ENCODE assay signal across 16 cellular contexts in genomic region chr10:43817368-43817767, GRCh38.
DNase-seq lines count a peak whose midpoint lies in the region; ATAC-seq, FAIRE-seq and TF ChIP-seq lines count a peak whose summit lies in the region.
"Had no signal": no experiment of that assay in that cellular context is flagged by ENCODE, and none has a peak within 500 bp of the region (broad histone marks: within the 10 kb centered on the region; RNA-seq: fewer than 3 reads in every experiment).

No MANE protein-coding gene starts in this region.

- no peak overlapping the region for H3K4me2 ChIP-seq in HepG2 (ENCODE audit: low read depth, low read length)

- ATAC-seq in Right ventricle myocardium superior (ENCODE audit: poor library complexity) = peak; percentile 25
- ATAC-seq in Right ventricle myocardium inferior = no peak
- no peak for ATAC-seq in right cardiac atrium
- no peak for ATAC-seq in HepG2
- ATAC-seq: K562, WTC11 had no signal

- TF ChIP-seq CTCF in transverse colon (IDR thresholded peaks at IDR 0.05) (no peak), GM10266 (IDR thresholded peaks at IDR 0.05; ENCODE audit: control insufficient read depth, insufficient read depth, low read depth, missing control alignments) (no peak), HepG2 (CRISPR knock-in tag; IDR thresholded peaks at IDR 0.05) (no peak)

- H3K27me3 ChIP-seq in right cardiac atrium (ENCODE audit: control insufficient read depth, insufficient read depth) (no peaks in the 10 kb centered on the region), transverse colon (no peaks in the 10 kb centered on the region), HepG2 (ENCODE audit: control insufficient read depth in 1 of 2, insufficient read depth in 2 of 2, low read length in 2 of 2) (no peaks in the 10 kb centered on the region; a peak in 1 of 5 replicates)

- peak overlapping the region; percentile 30 for H3K27ac ChIP-seq in right cardiac atrium (ENCODE audit: low read length)
- H3K27ac ChIP-seq in transverse colon = peak overlapping the region; percentile 37 to 57 (median 53)
- no peak overlapping the region for H3K27ac ChIP-seq in HepG2 (ENCODE audit: extremely low read length, insufficient read depth, low read length)

- H3K79me2 ChIP-seq in HepG2 (ENCODE audit: insufficient read depth, low read length) = no peaks in the 10 kb centered on the region

- in situ Hi-C loops in transverse colon (cut with MboI; ENCODE audit: low pct_ligation_motif_present in 1 of 4, low pct_unique_long_range_greater_than_20kb in 1 of 4, low sequenced_read_pairs in 3 of 4) = no loop called here
- in situ Hi-C loops in HepG2 (cut with HindIII; ENCODE audit: extremely low pct_ligation_motif_present, low pct_unique_long_range_greater_than_20kb) = no loop called here

- 63% methylated on average over 4 of the region's 4 CpGs for WGBS in right cardiac atrium
- 80 to 94% methylated on average over 3 to 4 of the region's 4 CpGs for WGBS in transverse colon (ENCODE audit: low coverage in 1 of 2), 2 donors
- WGBS in HepG2 (ENCODE audit: low lambda C conversion rate) = 2% methylated on average over 4 of the region's 4 CpGs

- no peak overlapping the region for H2AFZ ChIP-seq in HepG2 (ENCODE audit: low read length)

- TF ChIP-seq EP300 in transverse colon (IDR thresholded peaks at IDR 0.05; ENCODE audit: low read depth) = no peak
- no peak for TF ChIP-seq EP300 in HepG2 (IDR thresholded peaks at IDR 0.05; ENCODE audit: low read depth in 2 of 2, low read length in 2 of 2)
- no peak for TF ChIP-seq EP300 in HepG2 (CRISPR knock-in tag; IDR thresholded peaks at IDR 0.05; ENCODE audit: borderline replicate concordance)

- POLR2A ChIA-PET in HepG2 (lab: Yijun Ruan, JAX) = no interaction called here

- BruUV-seq in HepG2 (replicated peaks; lab: Mats Ljungman, UMichigan) = no TSS peak

- H3K4me1 ChIP-seq in right cardiac atrium (ENCODE audit: control insufficient read depth, insufficient read depth, low read length) (peaks cover 3% of the 10 kb centered on the region), transverse colon (peaks cover 0 to 17% (median 9%) of the 10 kb centered on the region in 4 donors), HepG2 (ENCODE audit: insufficient read depth, low read length) (no peaks in the 10 kb centered on the region)

- H4K20me1 ChIP-seq in HepG2 (ENCODE audit: insufficient read depth, low read length) = no peaks in the 10 kb centered on the region

- H3K9me3 ChIP-seq in right cardiac atrium (ENCODE audit: control insufficient read depth, low read length) (no peaks in the 10 kb centered on the region), transverse colon (no peaks in the 10 kb centered on the region), HepG2 (ENCODE audit: low read length) (no peaks in the 10 kb centered on the region)

- DNase-seq in Right ventricle myocardium superior = no peak
- no peak for DNase-seq in Right ventricle myocardium inferior (ENCODE audit: missing footprints)
- peak; percentile 93 for DNase-seq in amniotic epithelial cell (ENCODE audit: low read depth)
- no peak for DNase-seq in right cardiac atrium
- no peak for DNase-seq in transverse colon
- DNase-seq in GM10266 (ENCODE audit: extremely low spot score) = no peak
- no peak for DNase-seq in HepG2 (ENCODE audit: low spot score)
- no peak for DNase-seq in AML-193 (lab: John Stamatoyannopoulos, UW)
- DNase-seq: activated naive CD4-positive, alpha-beta T cell treated with anti-CD3 and anti-CD28 coated beads for 36 hours; cerebellar nuclear complex; H7; hypothalamus; NCI-H524; stimulated activated naive CD4-positive, alpha-beta T cell had no signal

- H3K4me3 ChIP-seq in right cardiac atrium (ENCODE audit: low read length) = no peak overlapping the region
- H3K4me3 ChIP-seq in transverse colon = no peak overlapping the region
- no peak overlapping the region for H3K4me3 ChIP-seq in HepG2 (replicated peaks in 1 of 3; ENCODE audit: insufficient read depth in 1 of 3, low read depth in 2 of 3, low read length in 3 of 3)
- H3K4me3 ChIP-seq: K562 had no signal

- FAIRE-seq in HepG2 (lab: Jason Lieb, UNC) = no peak
- FAIRE-seq: K562 had no signal

- intact Hi-C loops in Right ventricle myocardium superior (cut with DNase I) = no loop called here
- intact Hi-C loops in Right ventricle myocardium inferior (cut with DNase I) = loop anchor here (5.0 kb wide), 1 partner anchor 45 kb away; no protein-coding TSS in a partner anchor
- intact Hi-C loops in right cardiac atrium (cut with DNase I) = no loop called here
- intact Hi-C loops in transverse colon (cut with DNase I; ENCODE audit: low total_unique reads) = no loop called here
- intact Hi-C loops in HepG2 (cut with micrococcal nuclease; ENCODE audit: unreplicated experiment) = no loop called here

- H3K9ac ChIP-seq in HepG2 (ENCODE audit: insufficient read depth, low read depth, low read length) = no peak overlapping the region

- no peak for TF ChIP-seq POLR2A in transverse colon (IDR thresholded peaks at IDR 0.05)
- TF ChIP-seq POLR2A in HepG2 (IDR thresholded peaks at IDR 0.05; ENCODE audit: insufficient read depth in 1 of 2, low read depth in 2 of 2, low read length in 2 of 2) = no peak

- TF ChIP-seq RAD21 in HepG2 (CRISPR knock-in tag; IDR thresholded peaks at IDR 0.05) = no peak

- CTCF ChIA-PET in HepG2 (lab: Yijun Ruan, JAX; ENCODE audit: low intra/inter-chr PET ratio, low total read pairs) = no interaction called here

- H3K36me3 ChIP-seq in transverse colon (no peaks in the 10 kb centered on the region), HepG2 (replicated peaks in 1 of 2; ENCODE audit: control insufficient read depth in 1 of 2, insufficient read depth in 2 of 2, low read length in 2 of 2) (no peaks in the 10 kb centered on the region)

TF ChIP-seq in HepG2, 621 proteins besides CTCF, POLR2A, EP300 and RAD21:
- TF ChIP-seq ELF4 (CRISPR knock-in tag; IDR thresholded peaks at IDR 0.05; ENCODE audit: borderline replicate concordance) (no peak), DNMT1 (CRISPR knock-in tag; IDR thresholded peaks at IDR 0.05) (no peak), HNRNPH1 (optimal IDR thresholded peaks at IDR 0.05; ENCODE audit: low read depth, low read length) (no peak), MLXIP (CRISPR knock-in tag; IDR thresholded peaks at IDR 0.05; ENCODE audit: borderline replicate concordance) (no peak), ZNF33A (CRISPR knock-in tag; IDR thresholded peaks at IDR 0.05; ENCODE audit: borderline replicate concordance) (no peak), LCORL (IDR thresholded peaks at IDR 0.05) (no peak), LCORL (CRISPR knock-in tag; IDR thresholded peaks at IDR 0.05) (no peak), ZSCAN21 (CRISPR knock-in tag; IDR thresholded peaks at IDR 0.05; ENCODE audit: borderline replicate concordance) (no peak), NFIB (CRISPR knock-in tag; IDR thresholded peaks at IDR 0.05; ENCODE audit: borderline replicate concordance) (no peak)
